In the genomic region with DNA sequence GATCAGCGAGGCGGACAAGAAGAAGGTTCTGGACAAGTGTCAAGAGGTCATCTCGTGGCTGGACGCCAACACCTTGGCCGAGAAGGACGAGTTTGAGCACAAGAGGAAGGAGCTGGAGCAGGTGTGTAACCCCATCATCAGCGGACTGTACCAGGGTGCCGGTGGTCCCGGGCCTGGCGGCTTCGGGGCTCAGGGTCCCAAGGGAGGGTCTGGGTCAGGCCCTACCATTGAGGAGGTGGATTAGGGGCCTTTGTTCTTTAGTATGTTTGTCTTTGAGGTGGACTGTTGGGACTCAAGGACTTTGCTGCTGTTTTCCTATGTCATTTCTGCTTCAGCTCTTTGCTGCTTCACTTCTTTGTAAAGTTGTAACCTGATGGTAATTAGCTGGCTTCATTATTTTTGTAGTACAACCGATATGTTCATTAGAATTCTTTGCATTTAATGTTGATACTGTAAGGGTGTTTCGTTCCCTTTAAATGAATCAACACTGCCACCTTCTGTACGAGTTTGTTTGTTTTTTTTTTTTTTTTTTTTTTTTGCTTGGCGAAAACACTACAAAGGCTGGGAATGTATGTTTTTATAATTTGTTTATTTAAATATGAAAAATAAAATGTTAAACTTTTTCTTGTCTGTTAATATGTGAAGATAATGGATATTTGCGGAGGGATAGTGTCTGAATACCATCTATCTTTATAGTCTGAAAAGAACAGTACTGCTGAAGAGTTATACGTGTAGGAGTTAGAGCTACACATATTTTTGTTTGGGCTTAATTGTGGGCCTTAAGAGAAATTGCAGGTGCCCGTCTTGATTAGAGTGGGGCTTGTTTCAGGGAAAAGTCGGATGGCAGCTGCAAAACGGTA, we compare ENCODE assay signal across 8 cellular contexts. TPM values are rescaled to one million over a fixed set of nuclear protein-coding genes. Genes with fewer than 3 reads are reported as not detected.
DNase-seq lines count a peak whose midpoint lies in the region; ATAC-seq lines count a peak whose summit lies in the region.

No MANE protein-coding gene starts in this region.

- H3K4me3 Mint-ChIP-seq in activated T-cell treated with anti-CD3 and anti-CD28 coated beads, Interleukin-2, amount 50 U/mL, for 4 hours = peak overlapping the region; percentile 95
- peak overlapping the region; percentile 96 for H3K4me3 Mint-ChIP-seq in activated T-cell treated with anti-CD3 and anti-CD28 coated beads, Interleukin-2, amount 50 U/mL, for 72 hours

- H3K4me1 Mint-ChIP-seq in activated T-cell treated with anti-CD3 and anti-CD28 coated beads, Interleukin-2, amount 50 U/mL, for 4 hours (ENCODE audit: low read depth) = peaks cover 35% of the 10 kb centered on the region
- H3K4me1 Mint-ChIP-seq in activated T-cell treated with anti-CD3 and anti-CD28 coated beads, Interleukin-2, amount 50 U/mL, for 72 hours (ENCODE audit: low read depth) = peaks cover 52% of the 10 kb centered on the region

- no peak for DNase-seq in activated T-cell treated with anti-CD3 and anti-CD28 coated beads, Interleukin-2, amount 50 U/mL, for 4 hours
- no peak for DNase-seq in activated T-cell treated with anti-CD3 and anti-CD28 coated beads, Interleukin-2, amount 50 U/mL, for 1 hour
- peak; percentile 43 for DNase-seq in NCI-H1694 treated with DMSO at 0.1 percent for 48 hours (lab: John Stamatoyannopoulos, UW)
- DNase-seq in activated T-cell treated with anti-CD3 and anti-CD28 coated beads, Interleukin-2, amount 50 U/mL, for 72 hours = no peak
- DNase-seq in globus pallidus (ENCODE audit: low spot score) = peak; percentile 84
- no peak for DNase-seq in activated CD4-positive, alpha-beta T cell treated with anti-CD3 and anti-CD28 coated beads for 4 hours

- peaks cover 3% of the 10 kb centered on the region for H3K36me3 Mint-ChIP-seq in activated T-cell treated with anti-CD3 and anti-CD28 coated beads, Interleukin-2, amount 50 U/mL, for 4 hours (ENCODE audit: insufficient read depth)
- H3K36me3 Mint-ChIP-seq in activated T-cell treated with anti-CD3 and anti-CD28 coated beads, Interleukin-2, amount 50 U/mL, for 72 hours (ENCODE audit: insufficient read depth in 2 of 2) = peaks cover 5 to 7% of the 10 kb centered on the region in 2 donors

- peak overlapping the region; percentile 48 for H3K27ac ChIP-seq in rectal smooth muscle tissue (ENCODE audit: low read depth, low read length)

- H3K27ac Mint-ChIP-seq in activated T-cell treated with anti-CD3 and anti-CD28 coated beads, Interleukin-2, amount 50 U/mL, for 72 hours = peak overlapping the region; percentile 97

- peaks cover 6% of the 10 kb centered on the region for H3K4me1 ChIP-seq in rectal smooth muscle tissue (ENCODE audit: control insufficient read depth, insufficient read depth, low read length)

- no peaks in the 10 kb centered on the region for H3K27me3 ChIP-seq in rectal smooth muscle tissue (ENCODE audit: control insufficient read depth, insufficient read depth, low read length)

- no peaks in the 10 kb centered on the region for H3K9me3 Mint-ChIP-seq in activated T-cell treated with anti-CD3 and anti-CD28 coated beads, Interleukin-2, amount 50 U/mL, for 4 hours
- no peaks in the 10 kb centered on the region for H3K9me3 Mint-ChIP-seq in activated T-cell treated with anti-CD3 and anti-CD28 coated beads, Interleukin-2, amount 50 U/mL, for 72 hours

- H3K9ac ChIP-seq in rectal smooth muscle tissue (ENCODE audit: low read length) = peak overlapping the region; percentile 65

- ATAC-seq in activated T-cell treated with anti-CD3 and anti-CD28 coated beads, Interleukin-2, amount 50 U/mL, for 4 hours = no peak
- no peak for ATAC-seq in activated T-cell treated with anti-CD3 and anti-CD28 coated beads, Interleukin-2, amount 50 U/mL, for 72 hours (replicated peaks in 1 of 2)
- no peak for ATAC-seq in HG02678 (IDR thresholded peaks at IDR 0.05; ENCODE audit: unreplicated experiment)

- H3K36me3 ChIP-seq in rectal smooth muscle tissue (ENCODE audit: control insufficient read depth, insufficient read depth, low read length) = no peaks in the 10 kb centered on the region

- no peaks in the 10 kb centered on the region for H3K27me3 Mint-ChIP-seq in activated T-cell treated with anti-CD3 and anti-CD28 coated beads, Interleukin-2, amount 50 U/mL, for 4 hours (ENCODE audit: low read depth)
- H3K27me3 Mint-ChIP-seq in activated T-cell treated with anti-CD3 and anti-CD28 coated beads, Interleukin-2, amount 50 U/mL, for 72 hours (ENCODE audit: low read depth) = no peaks in the 10 kb centered on the region

- H3K4me3 ChIP-seq in rectal smooth muscle tissue (ENCODE audit: low read length) = peak overlapping the region; percentile 88

RNA-seq across cellular contexts. Expression of gene HSPA1B, which starts 2.3 kb away (rescaled TPM):
- 10 to 100 TPM; 76.1 to 97.7 (median 93.0) TPM for total RNA-seq in activated T-cell treated with anti-CD3 and anti-CD28 coated beads, Interleukin-2, amount 50 U/mL, for 4 hours
- 10 to 100 TPM; 31.6 to 44.9 TPM for total RNA-seq in activated T-cell treated with anti-CD3 and anti-CD28 coated beads, Interleukin-2, amount 50 U/mL, for 72 hours

RNA-seq across cellular contexts. Expression of gene HSPA1A, which starts 14.5 kb away (rescaled TPM):
- total RNA-seq in activated T-cell treated with anti-CD3 and anti-CD28 coated beads, Interleukin-2, amount 50 U/mL, for 4 hours = 10 to 100 TPM; 33.3 to 38.1 (median 34.2) TPM
- total RNA-seq in activated T-cell treated with anti-CD3 and anti-CD28 coated beads, Interleukin-2, amount 50 U/mL, for 72 hours = 10 to 100 TPM; 16.5 to 37.6 TPM

RNA-seq across cellular contexts. Expression of gene HSPA1L, which starts 14.8 kb away (rescaled TPM):
- 1 to 10 TPM; 1.6 to 1.8 (median 1.7) TPM for total RNA-seq in activated T-cell treated with anti-CD3 and anti-CD28 coated beads, Interleukin-2, amount 50 U/mL, for 4 hours
- 1 to 10 TPM; 2.9 to 3.1 TPM for total RNA-seq in activated T-cell treated with anti-CD3 and anti-CD28 coated beads, Interleukin-2, amount 50 U/mL, for 72 hours

RNA-seq across cellular contexts. Expression of gene LSM2, which starts 23.1 kb away (rescaled TPM):
- 100 to 1,000 TPM; 163 to 192 (median 184) TPM for total RNA-seq in activated T-cell treated with anti-CD3 and anti-CD28 coated beads, Interleukin-2, amount 50 U/mL, for 4 hours
- total RNA-seq in activated T-cell treated with anti-CD3 and anti-CD28 coated beads, Interleukin-2, amount 50 U/mL, for 72 hours = 100 to 1,000 TPM; 122 to 123 TPM

RNA-seq across cellular contexts. Expression of gene NEU1, which starts 32.8 kb away (rescaled TPM):
- total RNA-seq in activated T-cell treated with anti-CD3 and anti-CD28 coated beads, Interleukin-2, amount 50 U/mL, for 4 hours = 10 to 100 TPM; 25.6 to 26.7 (median 26.0) TPM
- 10 to 100 TPM; 24.0 to 27.1 TPM for total RNA-seq in activated T-cell treated with anti-CD3 and anti-CD28 coated beads, Interleukin-2, amount 50 U/mL, for 72 hours

Comparison
In these comparisons a context has a peak if more than half of its experiments do, and no peak if none do; other contexts are left out.
1. DNase-seq: peak in NCI-H1694 treated with DMSO at 0.1 percent for 48 hours (single experiment) and globus pallidus (single experiment); none in activated T-cell treated with anti-CD3 and anti-CD28 coated beads, Interleukin-2, amount 50 U/mL, for 4 hours (single experiment), activated T-cell treated with anti-CD3 and anti-CD28 coated beads, Interleukin-2, amount 50 U/mL, for 1 hour (single experiment), activated T-cell treated with anti-CD3 and anti-CD28 coated beads, Interleukin-2, amount 50 U/mL, for 72 hours (0 of 2) and activated CD4-positive, alpha-beta T cell treated with anti-CD3 and anti-CD28 coated beads for 4 hours (0 of 2).